13 cellular contexts compared by ENCODE assay signal in genomic region chr18:70234667-70235459, GRCh38. TPM values are rescaled to one million over a fixed set of nuclear protein-coding genes. Genes with fewer than 3 reads are reported as not detected.
DNase-seq lines count a peak whose midpoint lies in the region; ATAC-seq and TF ChIP-seq lines count a peak whose summit lies in the region.
"Had no signal": no experiment of that assay in that cellular context is flagged by ENCODE, and none has a peak within 500 bp of the region (broad histone marks: within the 10 kb centered on the region; RNA-seq: fewer than 3 reads in every experiment).

No MANE protein-coding gene starts in this region.

- no peak overlapping the region for H4K91ac ChIP-seq in neuronal stem cell (ENCODE audit: low read depth, low read length, poor library complexity)

- H3K79me1 ChIP-seq in neuronal stem cell (ENCODE audit: low read depth, low read length): no peaks in the 10 kb centered on the region

- no peak overlapping the region for H3K23ac ChIP-seq in neuronal stem cell (ENCODE audit: low read depth, low read length, poor library complexity)

- no peaks in the 10 kb centered on the region for H3K4me1 Mint-ChIP-seq in immature natural killer cell

- peak; percentile 25 for DNase-seq in BJ (ENCODE audit: low read depth)
- DNase-seq in NB4 (ENCODE audit: low read depth): peak; percentile 20
- peak; percentile 39 for DNase-seq in fibroblast of gingiva (ENCODE audit: low read depth)
- no peak for DNase-seq in neuronal stem cell (ENCODE audit: low spot score)
- DNase-seq in immature natural killer cell: no peak
- no peak for DNase-seq in NCI-H2196 treated with DMSO at 0.1 percent for 48 hours (lab: John Stamatoyannopoulos, UW; ENCODE audit: unreplicated experiment)
- DNase-seq: CD4-positive, alpha-beta T cell; effector CD8-positive, alpha-beta T cell; NCI-H69; nephron progenitor cell; stimulated activated naive CD4-positive, alpha-beta T cell treated with Interleukin-2 at 50 U/mL for 16 hours had no signal

- peak overlapping the region; percentile 25 for H2AFZ ChIP-seq in neuronal stem cell (ENCODE audit: low read length)

- no peak overlapping the region for H2BK120ac ChIP-seq in neuronal stem cell (ENCODE audit: low read depth, low read length)

- no peak overlapping the region for H2BK12ac ChIP-seq in neuronal stem cell (ENCODE audit: low read length)

- no peak overlapping the region for H3K14ac ChIP-seq in neuronal stem cell (ENCODE audit: low read length)

- H3K36me3 Mint-ChIP-seq in immature natural killer cell: no peaks in the 10 kb centered on the region

- no peak overlapping the region for H3K4me2 ChIP-seq in neuronal stem cell (ENCODE audit: insufficient read depth, low read length, poor library complexity, severe bottlenecking)

- no peak overlapping the region for H4K8ac ChIP-seq in neuronal stem cell (ENCODE audit: low read depth, low read length)

- peak overlapping the region; percentile 90 for H3K18ac ChIP-seq in neuronal stem cell (ENCODE audit: low read length)

- no peak for TF ChIP-seq POLR2A in NB4 (IDR thresholded peaks at IDR 0.05; ENCODE audit: extremely low read depth, insufficient read length)

- no peak overlapping the region for H2AK5ac ChIP-seq in neuronal stem cell (ENCODE audit: low read depth, low read length)

- no peaks in the 10 kb centered on the region for H3K27me3 ChIP-seq in BJ (ENCODE audit: control insufficient read depth, insufficient read depth, low read length)
- peaks cover 0 to 11% (median 0%) of the 10 kb centered on the region in 3 experiments for H3K27me3 ChIP-seq in neuronal stem cell (ENCODE audit: control insufficient read depth in 3 of 3, insufficient read depth in 3 of 3, low read depth in 1 of 3, low read length in 3 of 3)

- no peak overlapping the region for H2BK5ac ChIP-seq in neuronal stem cell (ENCODE audit: low read length)

- CTCF ChIA-PET in BJ (lab: Yijun Ruan, JAX): no interaction called here

- H3K27ac Mint-ChIP-seq in immature natural killer cell: no peak overlapping the region
- H3K27ac Mint-ChIP-seq: CD4-positive, alpha-beta T cell; nephron progenitor cell had no signal

- no peak for TF ChIP-seq CTCF in BJ (IDR thresholded peaks at IDR 0.05; ENCODE audit: insufficient read depth, low read depth, low read length)
- no peak for TF ChIP-seq CTCF in NB4 (IDR thresholded peaks at IDR 0.05; ENCODE audit: low read depth, low read length)

- peaks cover 0 to 3% of the 10 kb centered on the region in 2 donors for H3K9me3 ChIP-seq in neuronal stem cell (replicated peaks in 1 of 2; ENCODE audit: control insufficient read depth in 2 of 2, insufficient read depth in 1 of 2, low read depth in 1 of 2, low read length in 2 of 2)

- H2BK15ac ChIP-seq in neuronal stem cell (ENCODE audit: low read length): no peak overlapping the region

- no peak overlapping the region for H3K9ac ChIP-seq in neuronal stem cell (ENCODE audit: low read depth, low read length, poor library complexity)

- peaks cover 0 to 3% (median 0%) of the 10 kb centered on the region in 6 donors for H3K9me3 Mint-ChIP-seq in immature natural killer cell
- H3K9me3 Mint-ChIP-seq: CD4-positive, alpha-beta T cell had no signal

- H3K27ac ChIP-seq in neuronal stem cell (replicated peaks; ENCODE audit: low read length): no peak overlapping the region

- WGBS in neuronal stem cell (ENCODE audit: extremely low coverage in 2 of 2, insufficient read length in 2 of 2, insufficient replicate concordance in 1 of 2), 2 donors: no CpG with 5 or more reads among the region's 12 CpGs

- H3K4me3 ChIP-seq in BJ (ENCODE audit: low read depth, low read length) (no peak overlapping the region), NB4 (ENCODE audit: low read depth, low read length) (no peak overlapping the region), neuronal stem cell (ENCODE audit: low read length in 2 of 2) (no peak overlapping the region)

- POLR2A ChIA-PET in BJ (lab: Charles Lee): no interaction called here

- H3K36me3 ChIP-seq in BJ (ENCODE audit: control insufficient read depth, insufficient read depth, low read length): no peaks in the 10 kb centered on the region
- no peaks in the 10 kb centered on the region for H3K36me3 ChIP-seq in neuronal stem cell (replicated peaks in 1 of 2; ENCODE audit: control insufficient read depth in 2 of 2, insufficient read depth in 2 of 2, low read length in 2 of 2)

- H3K4me3 Mint-ChIP-seq in immature natural killer cell: no peak overlapping the region
- H3K4me3 Mint-ChIP-seq: CD4-positive, alpha-beta T cell; nephron progenitor cell had no signal

- peaks cover 6 to 22% (median 12%) of the 10 kb centered on the region in 3 donors for H3K27me3 Mint-ChIP-seq in immature natural killer cell (ENCODE audit: low read depth in 3 of 3)

- H3K4ac ChIP-seq in neuronal stem cell (ENCODE audit: low read length): no peak overlapping the region

- H3K4me1 ChIP-seq in neuronal stem cell (ENCODE audit: control insufficient read depth in 2 of 2, insufficient read depth in 1 of 2, low read depth in 1 of 2, low read length in 2 of 2): peaks cover 0 to 8% of the 10 kb centered on the region in 2 donors

- ATAC-seq in GM18909 (IDR thresholded peaks at IDR 0.05; ENCODE audit: poor library complexity, unreplicated experiment): no peak
- no peak for ATAC-seq in HG02623 (IDR thresholded peaks at IDR 0.05; ENCODE audit: unreplicated experiment)

RNA-seq across cellular contexts. Expression of gene RTTN, which starts 29.4 kb away (rescaled TPM):
- polyA plus RNA-seq in BJ (2011; rRNA removed) (5.4 and 8.2 TPM in 2 replicates), immature natural killer cell (1 to 10 TPM; 1.8 to 5.2 (median 2.4) TPM)
- polyA minus RNA-seq in BJ (2011; rRNA and poly(A)+ RNA removed): 15.2 and 16.2 TPM in 2 replicates
- polyA plus RNA-seq in neuronal stem cell (2013, experiment 1 of 2): 12.5 TPM
- 13.5 TPM for polyA plus RNA-seq in neuronal stem cell (2013, experiment 2 of 2)

RNA-seq across cellular contexts. Expression of gene SOCS6, which starts 54.0 kb away (rescaled TPM):
- polyA plus RNA-seq in BJ (2011; rRNA removed) (26.7 and 28.7 TPM in 2 replicates), immature natural killer cell (1 to 10 TPM in 2 of 3 donors, not detected in 1; 1.4 to 2.8 TPM)
- polyA minus RNA-seq in BJ (2011; rRNA and poly(A)+ RNA removed): 32.9 and 55.8 TPM in 2 replicates
- polyA plus RNA-seq in neuronal stem cell (2013, experiment 1 of 2): 15.3 TPM
- polyA plus RNA-seq in neuronal stem cell (2013, experiment 2 of 2): 15.5 TPM

Comparison
In these comparisons a context has a peak if more than half of its experiments do, and no peak if none do; other contexts are left out.
1. DNase-seq: peak in BJ (single experiment), NB4 (single experiment) and fibroblast of gingiva (single experiment); none in neuronal stem cell (single experiment), immature natural killer cell (0 of 3) and NCI-H2196 treated with DMSO at 0.1 percent for 48 hours (single experiment).